ENCODE assay signal across 10 cellular contexts in the genomic region with DNA sequence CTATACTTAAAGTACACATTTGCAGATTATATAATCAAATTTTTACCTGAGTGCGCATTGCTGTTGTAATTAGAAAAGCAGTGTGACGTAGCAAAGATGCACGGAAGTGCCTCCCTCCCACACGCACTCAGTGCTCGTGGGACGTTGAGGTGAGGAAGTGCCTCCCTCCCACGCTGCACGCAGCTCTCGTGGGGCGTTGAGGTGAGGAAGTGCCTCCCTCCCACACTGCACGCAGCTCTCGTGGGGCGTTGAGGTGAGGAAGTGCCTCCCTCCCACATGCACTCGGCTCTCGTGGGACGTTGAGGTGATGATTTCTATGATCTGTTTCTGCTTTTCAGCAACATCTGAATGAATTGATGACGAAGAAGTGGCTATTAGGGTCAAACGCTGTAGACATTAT. TPM values are rescaled to one million over a fixed set of nuclear protein-coding genes. Genes with fewer than 3 reads are reported as not detected.
A peak's percentile ranks its signal among the peaks of the same experiment; 100 is the strongest.
DNase-seq lines count a peak whose midpoint lies in the region; ATAC-seq, FAIRE-seq and TF ChIP-seq lines count a peak whose summit lies in the region.
"Had no signal": no experiment of that assay in that cellular context is flagged by ENCODE, and none has a peak within 500 bp of the region (broad histone marks: within the 10 kb centered on the region; RNA-seq: fewer than 3 reads in every experiment).

No MANE protein-coding gene starts in this region.

- no peak overlapping the region for H2AFZ ChIP-seq in GM23338

- no peaks in the 10 kb centered on the region for H3K9me3 ChIP-seq in CD8-positive, alpha-beta memory T cell (ENCODE audit: low read length)

- no peak overlapping the region for H3K27ac ChIP-seq in CD8-positive, alpha-beta memory T cell (ENCODE audit: low read depth, low read length)
- no peak overlapping the region for H3K27ac ChIP-seq in GM23338 (ENCODE audit: low read depth)

- peak overlapping the region; percentile 19 for H3K4me3 ChIP-seq in CD8-positive, alpha-beta memory T cell (ENCODE audit: low read length)
- no peak overlapping the region for H3K4me3 ChIP-seq in GM23338

- H3K36me3 Mint-ChIP-seq in CD8-positive, alpha-beta memory T cell, result peaks cover 0 to 52% (median 18%) of the 10 kb centered on the region in 3 donors
- H3K36me3 Mint-ChIP-seq in activated naive CD4-positive, alpha-beta T cell treated with anti-CD3 and anti-CD28 coated beads, Interleukin-2, amount 50 U/mL, for 24 hours, result peaks cover 28% of the 10 kb centered on the region
- peaks cover 28% of the 10 kb centered on the region for H3K36me3 Mint-ChIP-seq in GM23338 (ENCODE audit: low read depth)

- H3K27me3 ChIP-seq in CD8-positive, alpha-beta memory T cell (ENCODE audit: insufficient read depth, low read length, poor library complexity, severe bottlenecking), result no peaks in the 10 kb centered on the region
- no peaks in the 10 kb centered on the region for H3K27me3 ChIP-seq in GM23338 (ENCODE audit: insufficient read depth)

- H3K9me3 Mint-ChIP-seq in CD8-positive, alpha-beta memory T cell, result no peaks in the 10 kb centered on the region
- no peaks in the 10 kb centered on the region for H3K9me3 Mint-ChIP-seq in activated naive CD4-positive, alpha-beta T cell treated with anti-CD3 and anti-CD28 coated beads, Interleukin-2, amount 50 U/mL, for 24 hours
- no peaks in the 10 kb centered on the region for H3K9me3 Mint-ChIP-seq in GM23338

- no peaks in the 10 kb centered on the region for H3K9me2 ChIP-seq in GM23338 (ENCODE audit: insufficient read depth)

- FAIRE-seq in RCC 7860 (lab: Jason Lieb, UNC), result no peak
- FAIRE-seq: keratinocyte had no signal

- no peak for ATAC-seq in GM23338

- peaks cover 20% of the 10 kb centered on the region for H3K36me3 ChIP-seq in CD8-positive, alpha-beta memory T cell (ENCODE audit: insufficient read depth, low read length)
- peaks cover 20% of the 10 kb centered on the region; the same call in 1 of the 2 replicates for H3K36me3 ChIP-seq in GM23338 (ENCODE audit: insufficient read depth)

- POLR2A ChIA-PET in CD8-positive, alpha-beta memory T cell (lab: Charles Lee), result no interaction called here

- CTCF ChIA-PET in CD8-positive, alpha-beta memory T cell (lab: Charles Lee), result interaction anchor here (2.9 kb wide), 1 partner anchor 17 kb away, joined by 15 read pairs; no protein-coding TSS in a partner anchor

- no peaks in the 10 kb centered on the region for H3K27me3 Mint-ChIP-seq in CD8-positive, alpha-beta memory T cell
- H3K27me3 Mint-ChIP-seq in activated naive CD4-positive, alpha-beta T cell treated with anti-CD3 and anti-CD28 coated beads, Interleukin-2, amount 50 U/mL, for 24 hours, result no peaks in the 10 kb centered on the region
- H3K27me3 Mint-ChIP-seq in GM23338 (ENCODE audit: insufficient read depth, low read depth, poor library complexity), result peaks cover 6% of the 10 kb centered on the region

- no peaks in the 10 kb centered on the region for H4K20me1 ChIP-seq in GM23338 (replicated peaks; ENCODE audit: insufficient read depth)

- TF ChIP-seq CTCF in GM23338 (conservative IDR thresholded peaks at IDR 0.05; ENCODE audit: low read depth in 2 of 2), result no peak

- DNase-seq in CD8-positive, alpha-beta memory T cell, result peak; percentile 51 to 87 (median 78)
- peak; percentile 72 for DNase-seq in activated CD4-positive, alpha-beta T cell treated with anti-CD3 and anti-CD28 coated beads for 1 hour
- peak; percentile 78 for DNase-seq in stimulated activated CD4-positive, alpha-beta T cell treated with anti-CD3 and anti-CD28 coated beads, Interleukin-15, amount 100 ng/mL, for 24 hours
- DNase-seq in RCC 7860 (ENCODE audit: low spot score) (no peak), hypothalamus (lab: John Stamatoyannopoulos, UW) (no peak), NCI-H526 treated with DMSO at 0.1 percent for 48 hours (lab: John Stamatoyannopoulos, UW) (no peak), GM23338 (ENCODE audit: low spot score) (no peak)
- DNase-seq: NCI-H146 had no signal

- H3K79me2 ChIP-seq in GM23338 (replicated peaks; ENCODE audit: insufficient read depth), result no peaks in the 10 kb centered on the region

- H3K4me3 Mint-ChIP-seq in CD8-positive, alpha-beta memory T cell, result peak overlapping the region; percentile 12 to 84 (median 55)
- peak overlapping the region; percentile 79 for H3K4me3 Mint-ChIP-seq in activated naive CD4-positive, alpha-beta T cell treated with anti-CD3 and anti-CD28 coated beads, Interleukin-2, amount 50 U/mL, for 24 hours
- H3K4me3 Mint-ChIP-seq in GM23338, result no peak overlapping the region

- H3F3A ChIP-seq in GM23338 (replicated peaks; ENCODE audit: low read depth), result no peaks in the 10 kb centered on the region

- H3K4me1 ChIP-seq in CD8-positive, alpha-beta memory T cell (ENCODE audit: insufficient read depth, low read length), result peaks cover 17% of the 10 kb centered on the region
- H3K4me1 ChIP-seq in GM23338 (ENCODE audit: insufficient read depth), result no peaks in the 10 kb centered on the region

- no peak overlapping the region for H3K4me2 ChIP-seq in GM23338

- peak overlapping the region; percentile 75 to 93 (median 88) for H3K27ac Mint-ChIP-seq in CD8-positive, alpha-beta memory T cell
- peak overlapping the region; percentile 91 for H3K27ac Mint-ChIP-seq in activated naive CD4-positive, alpha-beta T cell treated with anti-CD3 and anti-CD28 coated beads, Interleukin-2, amount 50 U/mL, for 24 hours
- no peak overlapping the region for H3K27ac Mint-ChIP-seq in GM23338

- peaks cover 8 to 23% (median 10%) of the 10 kb centered on the region in 3 donors for H3K4me1 Mint-ChIP-seq in CD8-positive, alpha-beta memory T cell
- H3K4me1 Mint-ChIP-seq in activated naive CD4-positive, alpha-beta T cell treated with anti-CD3 and anti-CD28 coated beads, Interleukin-2, amount 50 U/mL, for 24 hours, result peaks cover 51% of the 10 kb centered on the region
- no peaks in the 10 kb centered on the region for H3K4me1 Mint-ChIP-seq in GM23338

TF ChIP-seq in GM23338, 12 proteins besides CTCF, POLR2A, EP300 and RAD21 (continues in another document):
- TF ChIP-seq CREB1 (CRISPR knock-in tag; IDR thresholded peaks at IDR 0.05; ENCODE audit: low read depth), result no peak
- TF ChIP-seq, protein P1, sequence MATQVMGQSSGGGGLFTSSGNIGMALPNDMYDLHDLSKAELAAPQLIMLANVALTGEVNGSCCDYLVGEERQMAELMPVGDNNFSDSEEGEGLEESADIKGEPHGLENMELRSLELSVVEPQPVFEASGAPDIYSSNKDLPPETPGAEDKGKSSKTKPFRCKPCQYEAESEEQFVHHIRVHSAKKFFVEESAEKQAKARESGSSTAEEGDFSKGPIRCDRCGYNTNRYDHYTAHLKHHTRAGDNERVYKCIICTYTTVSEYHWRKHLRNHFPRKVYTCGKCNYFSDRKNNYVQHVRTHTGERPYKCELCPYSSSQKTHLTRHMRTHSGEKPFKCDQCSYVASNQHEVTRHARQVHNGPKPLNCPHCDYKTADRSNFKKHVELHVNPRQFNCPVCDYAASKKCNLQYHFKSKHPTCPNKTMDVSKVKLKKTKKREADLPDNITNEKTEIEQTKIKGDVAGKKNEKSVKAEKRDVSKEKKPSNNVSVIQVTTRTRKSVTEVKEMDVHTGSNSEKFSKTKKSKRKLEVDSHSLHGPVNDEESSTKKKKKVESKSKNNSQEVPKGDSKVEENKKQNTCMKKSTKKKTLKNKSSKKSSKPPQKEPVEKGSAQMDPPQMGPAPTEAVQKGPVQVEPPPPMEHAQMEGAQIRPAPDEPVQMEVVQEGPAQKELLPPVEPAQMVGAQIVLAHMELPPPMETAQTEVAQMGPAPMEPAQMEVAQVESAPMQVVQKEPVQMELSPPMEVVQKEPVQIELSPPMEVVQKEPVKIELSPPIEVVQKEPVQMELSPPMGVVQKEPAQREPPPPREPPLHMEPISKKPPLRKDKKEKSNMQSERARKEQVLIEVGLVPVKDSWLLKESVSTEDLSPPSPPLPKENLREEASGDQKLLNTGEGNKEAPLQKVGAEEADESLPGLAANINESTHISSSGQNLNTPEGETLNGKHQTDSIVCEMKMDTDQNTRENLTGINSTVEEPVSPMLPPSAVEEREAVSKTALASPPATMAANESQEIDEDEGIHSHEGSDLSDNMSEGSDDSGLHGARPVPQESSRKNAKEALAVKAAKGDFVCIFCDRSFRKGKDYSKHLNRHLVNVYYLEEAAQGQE (IDR thresholded peaks at IDR 0.05; ENCODE audit: unreplicated experiment), result no peak
- TF ChIP-seq, protein P2, sequence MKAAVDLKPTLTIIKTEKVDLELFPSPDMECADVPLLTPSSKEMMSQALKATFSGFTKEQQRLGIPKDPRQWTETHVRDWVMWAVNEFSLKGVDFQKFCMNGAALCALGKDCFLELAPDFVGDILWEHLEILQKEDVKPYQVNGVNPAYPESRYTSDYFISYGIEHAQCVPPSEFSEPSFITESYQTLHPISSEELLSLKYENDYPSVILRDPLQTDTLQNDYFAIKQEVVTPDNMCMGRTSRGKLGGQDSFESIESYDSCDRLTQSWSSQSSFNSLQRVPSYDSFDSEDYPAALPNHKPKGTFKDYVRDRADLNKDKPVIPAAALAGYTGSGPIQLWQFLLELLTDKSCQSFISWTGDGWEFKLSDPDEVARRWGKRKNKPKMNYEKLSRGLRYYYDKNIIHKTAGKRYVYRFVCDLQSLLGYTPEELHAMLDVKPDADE (IDR thresholded peaks at IDR 0.05), result no peak
- no peak for TF ChIP-seq JUNB (IDR thresholded peaks at IDR 0.05; ENCODE audit: unreplicated experiment)
- no peak for TF ChIP-seq EZH2phosphoT487 (IDR thresholded peaks at IDR 0.05; ENCODE audit: unreplicated experiment)
- no peak for TF ChIP-seq POLR2AphosphoS5 (IDR thresholded peaks at IDR 0.05; ENCODE audit: low read depth)
- no peak for TF ChIP-seq EZH2 (IDR thresholded peaks at IDR 0.05; ENCODE audit: low read depth, unreplicated experiment)
- TF ChIP-seq NANOG (IDR thresholded peaks at IDR 0.05; ENCODE audit: borderline replicate concordance), result no peak

RNA-seq across cellular contexts. Expression of a gene that starts 21.0 kb away (rescaled TPM):
- 10 to 100 TPM; 50.2 to 52.4 TPM for total RNA-seq in CD8-positive, alpha-beta memory T cell
- 42.9 TPM for polyA plus RNA-seq in CD8-positive, alpha-beta memory T cell
- 24.2 and 31.6 TPM in 2 replicates for total RNA-seq in GM23338 (2014; rRNA removed; shearing (Covaris generic))
- 13.4 and 13.8 TPM in 2 replicates for polyA plus RNA-seq in GM23338 (2016; fragmentation: Nextera tagmentation; extraction: Ambion mirVana)

Comparison
In these comparisons a context has a peak if more than half of its experiments do, and no peak if none do; other contexts are left out.
1. DNase-seq: peak in CD8-positive, alpha-beta memory T cell (5 of 5), activated CD4-positive, alpha-beta T cell treated with anti-CD3 and anti-CD28 coated beads for 1 hour (single experiment) and stimulated activated CD4-positive, alpha-beta T cell treated with anti-CD3 and anti-CD28 coated beads, Interleukin-15, amount 100 ng/mL, for 24 hours (single experiment); none in RCC 7860 (single experiment), hypothalamus (0 of 51), NCI-H526 treated with DMSO at 0.1 percent for 48 hours (single experiment) and GM23338 (single experiment).